ENCODE assay signal across 14 cellular contexts in genomic region chr5:129656952-129657351, GRCh38.
DNase-seq lines count a peak whose midpoint lies in the region; ATAC-seq and TF ChIP-seq lines count a peak whose summit lies in the region.
"Had no signal": no experiment of that assay in that cellular context is flagged by ENCODE, and none has a peak within 500 bp of the region (broad histone marks: within the 10 kb centered on the region; RNA-seq: fewer than 3 reads in every experiment).

No MANE protein-coding gene starts in this region.

- H3K4me3 Mint-ChIP-seq in endothelial cell (ENCODE audit: unreplicated experiment) = no peak overlapping the region
- peak overlapping the region; percentile 22 for H3K4me3 Mint-ChIP-seq in neural progenitor cell
- no peak overlapping the region for H3K4me3 Mint-ChIP-seq in activated naive CD4-positive, alpha-beta T cell treated with anti-CD3 and anti-CD28 coated beads, Interleukin-2, amount 10 ng/mL, durations not matched to agents 7 days and 5 days
- H3K4me3 Mint-ChIP-seq: CD14-positive monocyte; CD8-positive, alpha-beta T cell had no signal

- no peaks in the 10 kb centered on the region for H3K27me3 ChIP-seq in HUES64 (ENCODE audit: insufficient read depth, low read length)
- H3K27me3 ChIP-seq in neural progenitor cell = no peaks in the 10 kb centered on the region

- H3K9me3 Mint-ChIP-seq in endothelial cell (ENCODE audit: unreplicated experiment) = no peaks in the 10 kb centered on the region
- H3K9me3 Mint-ChIP-seq in neural progenitor cell = no peaks in the 10 kb centered on the region
- no peaks in the 10 kb centered on the region for H3K9me3 Mint-ChIP-seq in activated naive CD4-positive, alpha-beta T cell treated with anti-CD3 and anti-CD28 coated beads, Interleukin-2, amount 10 ng/mL, durations not matched to agents 7 days and 5 days
- H3K9me3 Mint-ChIP-seq: CD14-positive monocyte had no signal

- H3K27ac ChIP-seq in HUES64 (ENCODE audit: low read depth, low read length) (peak overlapping the region; percentile 60; the same call in 1 of the 2 replicates), neural progenitor cell (peak overlapping the region; percentile 1)
- H3K27ac ChIP-seq: KMS-11 had no signal

- no peak for TF ChIP-seq CTCF in endothelial cell (IDR thresholded peaks at IDR 0.05; ENCODE audit: unreplicated experiment)
- no peak for TF ChIP-seq CTCF in neural progenitor cell (IDR thresholded peaks at IDR 0.05)

- no peaks in the 10 kb centered on the region for H3F3A ChIP-seq in neural progenitor cell (ENCODE audit: low read depth)

- CTCF ChIA-PET in activated naive CD4-positive, alpha-beta T cell treated with anti-CD3 and anti-CD28 coated beads, Interleukin-2, amount 10 ng/mL, durations not matched to agents 7 days and 5 days (lab: Charles Lee) = no interaction called here

- WGBS in HUES64 = 91% methylated on average over 1 of the region's 2 CpGs

- ATAC-seq in left lobe of liver (no peak), GM21723 (IDR thresholded peaks at IDR 0.05; ENCODE audit: unreplicated experiment) (no peak)
- ATAC-seq: CD8-positive, alpha-beta T cell; HCT116; HepG2 had no signal

- H2AFZ ChIP-seq in neural progenitor cell (replicated peaks) = no peak overlapping the region

- H3K9ac ChIP-seq in HUES64 (ENCODE audit: low read depth, low read length) = no peak overlapping the region
- no peak overlapping the region for H3K9ac ChIP-seq in neural progenitor cell
- H3K9ac ChIP-seq: KMS-11 had no signal

- H3K79me2 ChIP-seq in neural progenitor cell (ENCODE audit: low read depth) = no peaks in the 10 kb centered on the region

- H3K4me1 ChIP-seq in HUES64 (ENCODE audit: insufficient read depth, low read length) (peaks cover 22% of the 10 kb centered on the region; the same call in 1 of the 2 replicates), neural progenitor cell (peaks cover 27% of the 10 kb centered on the region)

- H4K20me1 ChIP-seq in neural progenitor cell (ENCODE audit: low read depth) = peaks cover 9% of the 10 kb centered on the region

- H3K4me1 Mint-ChIP-seq in endothelial cell (ENCODE audit: unreplicated experiment) (peaks cover 12% of the 10 kb centered on the region), neural progenitor cell (peaks cover 19% of the 10 kb centered on the region)
- H3K4me1 Mint-ChIP-seq in activated naive CD4-positive, alpha-beta T cell treated with anti-CD3 and anti-CD28 coated beads, Interleukin-2, amount 10 ng/mL, durations not matched to agents 7 days and 5 days = no peaks in the 10 kb centered on the region
- H3K4me1 Mint-ChIP-seq: CD14-positive monocyte had no signal

- H3K36me3 Mint-ChIP-seq in endothelial cell (ENCODE audit: low read depth, unreplicated experiment) = no peaks in the 10 kb centered on the region
- H3K36me3 Mint-ChIP-seq in neural progenitor cell = peaks cover 5% of the 10 kb centered on the region
- no peaks in the 10 kb centered on the region for H3K36me3 Mint-ChIP-seq in activated naive CD4-positive, alpha-beta T cell treated with anti-CD3 and anti-CD28 coated beads, Interleukin-2, amount 10 ng/mL, durations not matched to agents 7 days and 5 days
- H3K36me3 Mint-ChIP-seq: CD14-positive monocyte; CD8-positive, alpha-beta T cell had no signal

- H3K9me3 ChIP-seq in HUES64 (ENCODE audit: insufficient read depth, low read depth, low read length) (no peaks in the 10 kb centered on the region), neural progenitor cell (ENCODE audit: low read depth) (no peaks in the 10 kb centered on the region)

- DNase-seq in endothelial cell (ENCODE audit: low spot score) (no peak), neural progenitor cell (ENCODE audit: low spot score) (peak; percentile 82), left lobe of liver (ENCODE audit: low spot score) (no peak), DMS79 (lab: John Stamatoyannopoulos, UW) (no peak)
- no peak for DNase-seq in activated naive CD4-positive, alpha-beta T cell treated with anti-CD3 and anti-CD28 coated beads, Interleukin-2, amount 10 ng/mL, durations not matched to agents 7 days and 5 days
- DNase-seq: CD8-positive, alpha-beta T cell; COR-L47; DMS53 had no signal

- H3K27ac Mint-ChIP-seq in endothelial cell (ENCODE audit: unreplicated experiment) (peak overlapping the region; percentile 1), neural progenitor cell (peak overlapping the region; percentile 93)
- no peak overlapping the region for H3K27ac Mint-ChIP-seq in activated naive CD4-positive, alpha-beta T cell treated with anti-CD3 and anti-CD28 coated beads, Interleukin-2, amount 10 ng/mL, durations not matched to agents 7 days and 5 days
- H3K27ac Mint-ChIP-seq: CD14-positive monocyte; CD8-positive, alpha-beta T cell had no signal

- H3K4me3 ChIP-seq in HUES64 (ENCODE audit: low read length) (no peak overlapping the region), neural progenitor cell (no peak overlapping the region)

- no peaks in the 10 kb centered on the region for H3K27me3 Mint-ChIP-seq in endothelial cell (ENCODE audit: unreplicated experiment)
- H3K27me3 Mint-ChIP-seq in neural progenitor cell (ENCODE audit: insufficient read depth, low read depth) = no peaks in the 10 kb centered on the region
- no peaks in the 10 kb centered on the region for H3K27me3 Mint-ChIP-seq in activated naive CD4-positive, alpha-beta T cell treated with anti-CD3 and anti-CD28 coated beads, Interleukin-2, amount 10 ng/mL, durations not matched to agents 7 days and 5 days

- peaks cover 52% of the 10 kb centered on the region for H3K36me3 ChIP-seq in HUES64 (ENCODE audit: insufficient read depth, low read length)
- H3K36me3 ChIP-seq in neural progenitor cell = no peaks in the 10 kb centered on the region

- peak overlapping the region; percentile 47 for H3K4me2 ChIP-seq in neural progenitor cell
- H3K4me2 ChIP-seq: KMS-11 had no signal
